20 cellular contexts compared by ENCODE assay signal in genomic region chr5:81950996-81951395, GRCh38. TPM values are rescaled to one million over a fixed set of nuclear protein-coding genes. Genes with fewer than 3 reads are reported as not detected.
DNase-seq lines count a peak whose midpoint lies in the region; ATAC-seq and TF ChIP-seq lines count a peak whose summit lies in the region.
"Had no signal": no experiment of that assay in that cellular context is flagged by ENCODE, and none has a peak within 500 bp of the region (broad histone marks: within the 10 kb centered on the region; RNA-seq: fewer than 3 reads in every experiment).

No MANE protein-coding gene starts in this region.

- TF ChIP-seq CTCF in left ventricle myocardium inferior (IDR thresholded peaks at IDR 0.05; ENCODE audit: borderline replicate concordance), result no peak
- TF ChIP-seq CTCF in endodermal cell (conservative IDR thresholded peaks at IDR 0.05), result no peak
- TF ChIP-seq CTCF in parathyroid adenoma (IDR thresholded peaks at IDR 0.05), result no peak

- H3K4me3 ChIP-seq in left ventricle myocardium inferior (no peak overlapping the region), endodermal cell (ENCODE audit: low read length) (no peak overlapping the region), parathyroid adenoma (ENCODE audit: low read depth, low read length) (no peak overlapping the region)
- H3K4me3 ChIP-seq: GM12878, Peyer's patch had no signal

- H3K9me3 ChIP-seq in left ventricle myocardium inferior (replicated peaks) (no peaks in the 10 kb centered on the region), endodermal cell (ENCODE audit: control insufficient read depth, low read length) (no peaks in the 10 kb centered on the region), parathyroid adenoma (ENCODE audit: control insufficient read depth, low read length) (no peaks in the 10 kb centered on the region)
- H3K9me3 ChIP-seq: Peyer's patch had no signal

- DNase-seq in left ventricle myocardium inferior, result no peak
- DNase-seq in left ventricle myocardium superior, result no peak
- DNase-seq in endodermal cell, result no peak
- DNase-seq in NCI-H187 (lab: John Stamatoyannopoulos, UW), result no peak
- DNase-seq in midbrain (lab: John Stamatoyannopoulos, UW), result no peak
- DNase-seq: KBM-7; NCI-H1105 treated with DMSO at 0.1 percent for 48 hours; NCI-H1694 treated with DMSO at 0.1 percent for 48 hours; NCI-H2107; NCI-H510A; NCI-H748 treated with DMSO at 0.1 percent for 48 hours; NK-92 treated with Interleukin-12 subunit alpha and Interleukin-12 subunit beta, amount 100 ng/mL, for 24 hours; Peyer's patch had no signal

- no peaks in the 10 kb centered on the region for H3K36me3 Mint-ChIP-seq in endodermal cell (ENCODE audit: low read depth)

- ATAC-seq in left ventricle myocardium superior, result no peak
- no peak for ATAC-seq in GM21515 (IDR thresholded peaks at IDR 0.05; ENCODE audit: unreplicated experiment)
- ATAC-seq in GM21367 (IDR thresholded peaks at IDR 0.05; ENCODE audit: unreplicated experiment), result no peak
- ATAC-seq: GM12878, Right ventricle myocardium inferior had no signal

- 81% methylated on average over 1 of the region's 1 CpG; no CpG with 5 or more reads in 1 of the 2 experiments for WGBS in endodermal cell (ENCODE audit: insufficient coverage in 1 of 2, insufficient read length in 1 of 2), 2 experiments

- peaks cover 40% of the 10 kb centered on the region for H3K4me1 Mint-ChIP-seq in endodermal cell
- H3K4me1 Mint-ChIP-seq: B cell had no signal

- H3K9ac ChIP-seq in endodermal cell (ENCODE audit: extremely low read depth, low read length, poor library complexity, severe bottlenecking) (no peak overlapping the region), parathyroid adenoma (no peak overlapping the region)

- H2AFZ ChIP-seq in parathyroid adenoma, result peak overlapping the region; percentile 58

- no peaks in the 10 kb centered on the region for H3K27me3 Mint-ChIP-seq in endodermal cell (ENCODE audit: insufficient read depth)
- H3K27me3 Mint-ChIP-seq: B cell had no signal

- peak overlapping the region; percentile 5 for H3K27ac ChIP-seq in left ventricle myocardium inferior (replicated peaks)
- no peak overlapping the region for H3K27ac ChIP-seq in endodermal cell (ENCODE audit: low read depth, low read length)
- no peak overlapping the region for H3K27ac ChIP-seq in parathyroid adenoma
- H3K27ac ChIP-seq: 22Rv1, Peyer's patch had no signal

- peak overlapping the region; percentile 6 for H3K27ac Mint-ChIP-seq in endodermal cell
- H3K27ac Mint-ChIP-seq: B cell had no signal

- no peak overlapping the region for H3K4me2 ChIP-seq in parathyroid adenoma (ENCODE audit: low read length)

- H3K36me3 ChIP-seq in left ventricle myocardium inferior (no peaks in the 10 kb centered on the region), endodermal cell (ENCODE audit: control insufficient read depth, insufficient read depth, low read length) (no peaks in the 10 kb centered on the region), parathyroid adenoma (ENCODE audit: control insufficient read depth, insufficient read depth, low read length) (no peaks in the 10 kb centered on the region)
- H3K36me3 ChIP-seq: Peyer's patch had no signal

- intact Hi-C loops in left ventricle myocardium inferior (cut with micrococcal nuclease), result no loop called here
- intact Hi-C loops in left ventricle myocardium superior (cut with micrococcal nuclease), result no loop called here

- H3K4me1 ChIP-seq in left ventricle myocardium inferior, result peaks cover 20% of the 10 kb centered on the region
- H3K4me1 ChIP-seq in endodermal cell (ENCODE audit: control insufficient read depth, insufficient read depth, low read length), result peaks cover 6% of the 10 kb centered on the region
- H3K4me1 ChIP-seq in parathyroid adenoma, result no peaks in the 10 kb centered on the region
- H3K4me1 ChIP-seq: Peyer's patch had no signal

- H3K4me3 Mint-ChIP-seq in endodermal cell, result no peak overlapping the region
- H3K4me3 Mint-ChIP-seq: B cell had no signal

- peaks cover 5% of the 10 kb centered on the region for H3K9me3 Mint-ChIP-seq in endodermal cell

- H3K27me3 ChIP-seq in left ventricle myocardium inferior (ENCODE audit: low read depth) (no peaks in the 10 kb centered on the region), endodermal cell (ENCODE audit: control insufficient read depth, insufficient read depth, low read length, poor library complexity, severe bottlenecking) (no peaks in the 10 kb centered on the region), parathyroid adenoma (ENCODE audit: control insufficient read depth, insufficient read depth, low read length) (no peaks in the 10 kb centered on the region)
- H3K27me3 ChIP-seq: Peyer's patch had no signal

- no peaks in the 10 kb centered on the region for H3K79me2 ChIP-seq in parathyroid adenoma

RNA-seq across cellular contexts. Expression of gene ATG10, which starts 20.8 kb away (rescaled TPM):
- total RNA-seq in left ventricle myocardium inferior (6.0 TPM), left ventricle myocardium superior (4.3 TPM), endodermal cell (10 to 100 TPM; 17.9 to 22.6 TPM)
- 13.7 TPM for polyA plus RNA-seq in endodermal cell (2013, experiment 1 of 2)
- polyA plus RNA-seq in endodermal cell (2013, experiment 2 of 2), result 13.1 TPM
